Comparison of ENCODE assay signal across 35 cellular contexts in the genomic region with DNA sequence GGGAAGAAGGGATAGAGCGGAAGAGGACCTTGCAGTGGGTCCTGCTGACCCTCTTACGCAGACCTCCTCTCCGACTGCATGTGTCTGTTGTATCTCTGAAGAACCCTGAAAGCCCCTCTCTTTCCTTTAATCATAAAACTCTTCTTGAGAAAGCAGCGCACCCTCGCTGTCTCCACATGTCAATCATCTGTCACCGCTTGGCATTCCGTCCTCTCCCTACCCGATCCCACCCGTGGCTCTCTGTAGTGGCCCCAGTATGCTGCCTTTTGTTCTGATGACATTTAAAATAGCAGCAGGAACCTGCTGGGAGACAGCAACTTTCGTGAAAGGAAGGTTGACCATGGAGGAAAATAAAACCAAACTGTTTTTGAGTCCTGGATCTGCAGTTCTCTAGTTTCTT.
"Had no signal": no experiment of that assay in that cellular context is flagged by ENCODE, and none has a peak within 500 bp of the region (broad histone marks: within the 10 kb centered on the region; RNA-seq: fewer than 3 reads in every experiment).

No MANE protein-coding gene starts in this region.

- H3K27ac ChIP-seq: KMS-11 had no signal

- H3K9me3 ChIP-seq: MG63 had no signal

- H3K36me3 ChIP-seq: MG63 had no signal

- DNase-seq: Karpas-422, Kasumi-1, KBM-7, KG1, MG63, MM.1S, MV-4-11, NCI-H1048, NCI-H1092, NCI-H1092 treated with DMSO at 0.1 percent for 48 hours, NCI-H1105, NCI-H1105 treated with DMSO at 0.1 percent for 48 hours, NCI-H1417, NCI-H1417 treated with DMSO at 0.1 percent for 48 hours, NCI-H1436, NCI-H1436 treated with DMSO at 0.1 percent for 48 hours, NCI-H146, NCI-H1694, NCI-H1694 treated with DMSO at 0.1 percent for 48 hours, NCI-H187, NCI-H187 treated with DMSO at 0.1 percent for 48 hours, NCI-H1930, NCI-H2029, NCI-H2029 treated with DMSO at 0.1 percent for 48 hours, NCI-H2081, NCI-H2081 treated with DMSO at 0.1 percent for 48 hours, NCI-H2107, NCI-H2171, NCI-H2171 treated with DMSO at 0.1 percent for 48 hours, NCI-H2227 treated with DMSO at 0.1 percent for 48 hours, NCI-H226, NCI-H345, NCI-H446, NCI-H446 treated with DMSO at 0.1 percent for 48 hours had no signal

- H3K4me2 ChIP-seq: KMS-11 had no signal

- H3K9ac ChIP-seq: KMS-11 had no signal

- H3K4me3 ChIP-seq: MG63 had no signal

- H3K27me3 ChIP-seq: MG63 had no signal
